ENCODE assay signal across 1 cellular context in genomic region chr1:207454046-207454964, GRCh38.
TF ChIP-seq lines count a peak whose summit lies in the region.

Gene CR2, plus strand, starts transcription at chr1:207454328. Its CDS starts 91 bp downstream, at chr1:207454419.

TF ChIP-seq in HepG2, 621 proteins besides CTCF, POLR2A, EP300 and RAD21 (continued from another document):
- TF ChIP-seq MAX (IDR thresholded peaks at IDR 0.05) (peak; percentile 42; the same call in 1 of the 2 replicates), ZNF230 (CRISPR knock-in tag; IDR thresholded peaks at IDR 0.05) (no peak), ISL2 (CRISPR knock-in tag; IDR thresholded peaks at IDR 0.05) (no peak), ZNF782 (CRISPR knock-in tag; IDR thresholded peaks at IDR 0.05; ENCODE audit: borderline replicate concordance) (peak; percentile 32; the same call in 1 of the 2 replicates), ZNF44 (CRISPR knock-in tag; IDR thresholded peaks at IDR 0.05) (no peak), ZNF318 (CRISPR knock-in tag; IDR thresholded peaks at IDR 0.05) (no peak), ZKSCAN8 (CRISPR knock-in tag; IDR thresholded peaks at IDR 0.05; ENCODE audit: borderline replicate concordance) (no peak), KAT8 (CRISPR knock-in tag; IDR thresholded peaks at IDR 0.05) (no peak), TFDP1 (CRISPR knock-in tag; IDR thresholded peaks at IDR 0.05; ENCODE audit: borderline replicate concordance) (peak; percentile 47; the same call in 1 of the 2 replicates), NRL (CRISPR knock-in tag; IDR thresholded peaks at IDR 0.05; ENCODE audit: borderline replicate concordance) (peak; percentile 36; the same call in 1 of the 2 replicates), TBX2 (CRISPR knock-in tag; IDR thresholded peaks at IDR 0.05; ENCODE audit: borderline replicate concordance) (peak; percentile 40; the same call in 1 of the 2 replicates), RELA (CRISPR knock-in tag; IDR thresholded peaks at IDR 0.05) (no peak), NR2F2 (IDR thresholded peaks at IDR 0.05; ENCODE audit: borderline replicate concordance, low read depth) (no peak), ZFP91 (CRISPR knock-in tag; IDR thresholded peaks at IDR 0.05; ENCODE audit: borderline replicate concordance) (peak; percentile 41; the same call in 1 of the 2 replicates), SRY (CRISPR knock-in tag; IDR thresholded peaks at IDR 0.05) (0 out of 2 replicates have a peak, but pooled peaks have one; percentile 36), BCL3 (CRISPR knock-in tag; IDR thresholded peaks at IDR 0.05) (peak; percentile 63; the same call in 1 of the 2 replicates), SOX5 (CRISPR knock-in tag; IDR thresholded peaks at IDR 0.05; ENCODE audit: borderline replicate concordance) (no peak), TSC22D2 (CRISPR knock-in tag; IDR thresholded peaks at IDR 0.05; ENCODE audit: borderline replicate concordance) (no peak), TOPORS (CRISPR knock-in tag; IDR thresholded peaks at IDR 0.05) (0 out of 2 replicates have a peak, but pooled peaks have one; percentile 28), ZFP41 (CRISPR knock-in tag; IDR thresholded peaks at IDR 0.05; ENCODE audit: borderline replicate concordance) (no peak), ZNF879 (CRISPR knock-in tag; IDR thresholded peaks at IDR 0.05) (no peak), ZNF282 (IDR thresholded peaks at IDR 0.05; ENCODE audit: partially characterized antibody) (no peak), ARID2 (CRISPR knock-in tag; IDR thresholded peaks at IDR 0.05; ENCODE audit: borderline replicate concordance) (peak; percentile 57; the same call in 1 of the 2 replicates), GABPB1 (CRISPR knock-in tag; IDR thresholded peaks at IDR 0.05) (peak; percentile 27; the same call in 1 of the 2 replicates), TGIF2 (CRISPR knock-in tag; IDR thresholded peaks at IDR 0.05) (no peak)
